In genomic region chr18:13216092-13216582, GRCh38 we compare ENCODE assay signal across 8 cellular contexts. TPM values are rescaled to one million over a fixed set of nuclear protein-coding genes. Genes with fewer than 3 reads are reported as not detected.
DNase-seq lines count a peak whose midpoint lies in the region; ATAC-seq and TF ChIP-seq lines count a peak whose summit lies in the region.

No MANE protein-coding gene starts in this region.

- CTCF ChIA-PET in naive thymus-derived CD4-positive, alpha-beta T cell (lab: Charles Lee): interaction anchor here (0.6 to 2.1 kb wide), 43 partner anchors 9 to 597 kb away, joined by 3 to 18 read pairs (median 4); partner anchors contain the start of genes FAM210A and RNMT

- intact Hi-C loops in esophagus squamous epithelium (cut with DNase I): loop anchor here (10.0 kb wide), 1 partner anchor 319 kb away; no protein-coding TSS in a partner anchor
- intact Hi-C loops in naive thymus-derived CD4-positive, alpha-beta T cell (cut with micrococcal nuclease): loop anchor here (1.0 to 5.0 kb wide), 24 partner anchors 51 to 916 kb away; partner anchors contain the start of genes FAM210A (in 2 of the 2), RNMT (in 2 of the 2) and ZNF519 (in 1 of the 2)

- peak in 1 of 4 donors; percentile 36 for TF ChIP-seq POLR2A in esophagus squamous epithelium (IDR thresholded peaks at IDR 0.05)

- TF ChIP-seq CTCF in OCI-LY1 (IDR thresholded peaks at IDR 0.05; ENCODE audit: low read length) (peak; percentile 95), esophagus squamous epithelium (IDR thresholded peaks at IDR 0.05) (peak; percentile 37 to 68 (median 61))

- H3K27ac ChIP-seq in OCI-LY1 (ENCODE audit: low read depth, low read length, poor library complexity, severe bottlenecking): no peak overlapping the region
- peak overlapping the region in 2 of 4 donors; percentile 87 to 90 for H3K27ac ChIP-seq in esophagus squamous epithelium
- peak overlapping the region; percentile 60 for H3K27ac ChIP-seq in naive thymus-derived CD4-positive, alpha-beta T cell (ENCODE audit: low read depth, low read length)
- no peak overlapping the region for H3K27ac ChIP-seq in thymus (ENCODE audit: low read depth)

- no peaks in the 10 kb centered on the region for H3F3A ChIP-seq in OCI-LY1 (ENCODE audit: insufficient read depth, low read length)

- H3K9me3 Mint-ChIP-seq in naive thymus-derived CD4-positive, alpha-beta T cell: peaks cover 0 to 1% (median 0%) of the 10 kb centered on the region in 11 donors

- H3K27me3 ChIP-seq in OCI-LY1 (ENCODE audit: insufficient read depth, low read length) (peaks cover 8% of the 10 kb centered on the region; the same call in 1 of the 2 replicates), esophagus squamous epithelium (peaks cover 0 to 82% (median 0%) of the 10 kb centered on the region in 4 donors), thymus (ENCODE audit: control insufficient read depth, insufficient read depth) (no peaks in the 10 kb centered on the region)
- no peaks in the 10 kb centered on the region for H3K27me3 ChIP-seq in naive thymus-derived CD4-positive, alpha-beta T cell (ENCODE audit: control insufficient read depth in 2 of 2, insufficient read depth in 2 of 2, low read length in 2 of 2)

- H3K36me3 ChIP-seq in OCI-LY1 (ENCODE audit: insufficient read depth, low read length) (no peaks in the 10 kb centered on the region), esophagus squamous epithelium (no peaks in the 10 kb centered on the region), thymus (ENCODE audit: control insufficient read depth, insufficient read depth) (no peaks in the 10 kb centered on the region)
- no peaks in the 10 kb centered on the region for H3K36me3 ChIP-seq in naive thymus-derived CD4-positive, alpha-beta T cell (ENCODE audit: control insufficient read depth in 2 of 3, insufficient read depth in 3 of 3, low read length in 3 of 3)

- no peak overlapping the region for H3K9ac ChIP-seq in OCI-LY1 (ENCODE audit: low read length)

- H3K4me3 ChIP-seq in OCI-LY1 (ENCODE audit: low read depth, low read length, poor library complexity, severe bottlenecking): no peak overlapping the region
- peak overlapping the region in 2 of 4 donors; percentile 77 to 80 for H3K4me3 ChIP-seq in esophagus squamous epithelium
- H3K4me3 ChIP-seq in naive thymus-derived CD4-positive, alpha-beta T cell (ENCODE audit: low read length): peak overlapping the region; percentile 48
- peak overlapping the region; percentile 96 for H3K4me3 ChIP-seq in thymus (ENCODE audit: low read length)

- peak overlapping the region in 8 of 9 donors; percentile 76 to 96 (median 88) for H3K27ac Mint-ChIP-seq in naive thymus-derived CD4-positive, alpha-beta T cell

- H4K20me1 ChIP-seq in OCI-LY1 (ENCODE audit: insufficient read depth, low read length): no peaks in the 10 kb centered on the region

- peak; percentile 89 for DNase-seq in D341Med (ENCODE audit: low spot score)
- DNase-seq in HT-29 (ENCODE audit: low spot score): peak; percentile 66
- peak; percentile 65 to 74 for DNase-seq in activated T-cell treated with anti-CD3 and anti-CD28 coated beads, Interleukin-2, amount 50 U/mL, for 48 hours
- no peak for DNase-seq in esophagus squamous epithelium (lab: John Stamatoyannopoulos, UW)
- peak; percentile 20 to 72 (median 62) for DNase-seq in naive thymus-derived CD4-positive, alpha-beta T cell

- H3K9me2 ChIP-seq in OCI-LY1 (ENCODE audit: low read depth, low read length): no peaks in the 10 kb centered on the region

- peaks cover 6% of the 10 kb centered on the region for H3K4me1 ChIP-seq in OCI-LY1 (ENCODE audit: insufficient read depth, low read length, severe bottlenecking)
- H3K4me1 ChIP-seq in esophagus squamous epithelium: peaks cover 3 to 50% (median 10%) of the 10 kb centered on the region in 3 donors
- H3K4me1 ChIP-seq in naive thymus-derived CD4-positive, alpha-beta T cell (ENCODE audit: control insufficient read depth in 2 of 2, insufficient read depth in 2 of 2, low read length in 2 of 2): peaks cover 5 to 16% of the 10 kb centered on the region in 2 donors
- H3K4me1 ChIP-seq in thymus (ENCODE audit: control insufficient read depth, insufficient read depth, low read length): peaks cover 15% of the 10 kb centered on the region

- H3K4me2 ChIP-seq in OCI-LY1 (ENCODE audit: low read length): no peak overlapping the region

- H3K4me3 Mint-ChIP-seq in naive thymus-derived CD4-positive, alpha-beta T cell: peak overlapping the region; percentile 87 to 99 (median 94)

- peak; percentile 75 for ATAC-seq in naive thymus-derived CD4-positive, alpha-beta T cell
- ATAC-seq in GM18520 (IDR thresholded peaks at IDR 0.05; ENCODE audit: unreplicated experiment): no peak

- no peaks in the 10 kb centered on the region for H3K36me3 Mint-ChIP-seq in naive thymus-derived CD4-positive, alpha-beta T cell

- peaks cover 14 to 38% (median 35%) of the 10 kb centered on the region in 7 donors for H3K4me1 Mint-ChIP-seq in naive thymus-derived CD4-positive, alpha-beta T cell

- WGBS in esophagus squamous epithelium, 2 donors: 3 to 13% methylated on average over 8 of the region's 8 CpGs
- whole genome bisulfite sequencing in thymus: 17% methylated on average over 8 of the region's 8 CpGs

- no peak overlapping the region for H2AFZ ChIP-seq in OCI-LY1 (ENCODE audit: low read length)

- no peaks in the 10 kb centered on the region for H3K79me2 ChIP-seq in OCI-LY1 (ENCODE audit: insufficient read depth, low read length)

- POLR2A ChIA-PET in naive thymus-derived CD4-positive, alpha-beta T cell (lab: Charles Lee): interaction anchor here (0.9 to 1.5 kb wide), 8 partner anchors 62 to 510 kb away, joined by 3 to 7 read pairs (median 4); partner anchors contain the start of genes FAM210A and RNMT

- no peaks in the 10 kb centered on the region for H3K9me3 ChIP-seq in OCI-LY1 (ENCODE audit: low read length)
- H3K9me3 ChIP-seq in esophagus squamous epithelium: no peaks in the 10 kb centered on the region
- no peaks in the 10 kb centered on the region for H3K9me3 ChIP-seq in naive thymus-derived CD4-positive, alpha-beta T cell (ENCODE audit: control insufficient read depth in 2 of 3, low read length in 3 of 3)
- no peaks in the 10 kb centered on the region for H3K9me3 ChIP-seq in thymus (ENCODE audit: control insufficient read depth)

- H3K27me3 Mint-ChIP-seq in naive thymus-derived CD4-positive, alpha-beta T cell: peaks cover 0 to 50% (median 6%) of the 10 kb centered on the region in 5 donors

RNA-seq across cellular contexts. Expression of gene LDLRAD4, which starts 2.4 kb away (rescaled TPM):
- 1.7 and 3.6 TPM in 2 replicates for total RNA-seq in HT-29 (2014; rRNA removed; shearing (Covaris generic))
- total RNA-seq in esophagus squamous epithelium: 10 to 100 TPM in 2 of 4 donors, 1 to 10 TPM in 1, under 1 TPM in 1; 0.91 to 17.9 (median 6.8) TPM
- 10 to 100 TPM; 33.4 to 84.3 (median 60.1) TPM for total RNA-seq in naive thymus-derived CD4-positive, alpha-beta T cell
- 10 to 100 TPM; 13.0 to 19.5 TPM for polyA plus RNA-seq in naive thymus-derived CD4-positive, alpha-beta T cell
- 46.9 TPM for polyA plus RNA-seq in thymus
